Comparison of ENCODE assay signal across 27 cellular contexts in genomic region chr9:110327735-110328134, GRCh38. TPM values are rescaled to one million over a fixed set of nuclear protein-coding genes. Genes with fewer than 3 reads are reported as not detected.
"Had no signal": no experiment of that assay in that cellular context is flagged by ENCODE, and none has a peak within 500 bp of the region (broad histone marks: within the 10 kb centered on the region; RNA-seq: fewer than 3 reads in every experiment).

No MANE protein-coding gene starts in this region.

- H3K27ac Mint-ChIP-seq: endodermal cell; naive thymus-derived CD4-positive, alpha-beta T cell; nephron progenitor cell had no signal

- H3K4me1 Mint-ChIP-seq: endodermal cell, nephron progenitor cell had no signal

- H3K4me3 ChIP-seq: colonic mucosa, heart left ventricle, psoas muscle, stomach, thoracic aorta, transverse colon had no signal

- H3K27me3 ChIP-seq: colonic mucosa, heart left ventricle, stomach, transverse colon had no signal

- H3K36me3 ChIP-seq: colonic mucosa, heart left ventricle, stomach, thoracic aorta, transverse colon had no signal

- H3K9me3 Mint-ChIP-seq: endodermal cell, nephron progenitor cell had no signal

- H3K36me3 Mint-ChIP-seq: naive thymus-derived CD4-positive, alpha-beta T cell had no signal

- H3K4me1 ChIP-seq: colonic mucosa, psoas muscle, stomach, transverse colon had no signal

- H3K27ac ChIP-seq: colonic mucosa, heart left ventricle, psoas muscle, stomach, thoracic aorta, transverse colon had no signal

- H3K4me3 Mint-ChIP-seq: endodermal cell; naive thymus-derived CD4-positive, alpha-beta T cell; nephron progenitor cell had no signal

- FAIRE-seq: endothelial cell of umbilical vein, frontal cortex had no signal

- H3K9me3 ChIP-seq: colonic mucosa, psoas muscle, thoracic aorta, transverse colon had no signal

- ATAC-seq: heart left ventricle; naive thymus-derived CD4-positive, alpha-beta T cell; psoas muscle; sciatic nerve had no signal

- DNase-seq: colonic mucosa; dermis blood vessel endothelial cell; endodermal cell; heart left ventricle; hippocampal formation; mesendoderm; naive thymus-derived CD4-positive, alpha-beta T cell; nephron progenitor cell; psoas muscle; retina; stimulated activated naive CD4-positive, alpha-beta T cell; stomach; substantia nigra; transverse colon had no signal

RNA-seq across cellular contexts. Expression of gene TXNDC8, which starts 9.9 kb away (rescaled TPM):
- total RNA-seq: colonic mucosa; dermis blood vessel endothelial cell; endodermal cell; endothelial cell of umbilical vein; fibroblast of lung; frontal cortex; glomerular endothelial cell; heart left ventricle; kidney epithelial cell; liver; lung microvascular endothelial cell; naive thymus-derived CD4-positive, alpha-beta T cell; omental fat pad; psoas muscle; sciatic nerve; skeletal muscle tissue; stomach; thoracic aorta; transverse colon; urinary bladder had no signal
- polyA plus RNA-seq: endothelial cell of umbilical vein; esophagus; fibroblast of lung; heart left ventricle; liver; naive thymus-derived CD4-positive, alpha-beta T cell; psoas muscle; stomach; urinary bladder had no signal
